In the genomic region with DNA sequence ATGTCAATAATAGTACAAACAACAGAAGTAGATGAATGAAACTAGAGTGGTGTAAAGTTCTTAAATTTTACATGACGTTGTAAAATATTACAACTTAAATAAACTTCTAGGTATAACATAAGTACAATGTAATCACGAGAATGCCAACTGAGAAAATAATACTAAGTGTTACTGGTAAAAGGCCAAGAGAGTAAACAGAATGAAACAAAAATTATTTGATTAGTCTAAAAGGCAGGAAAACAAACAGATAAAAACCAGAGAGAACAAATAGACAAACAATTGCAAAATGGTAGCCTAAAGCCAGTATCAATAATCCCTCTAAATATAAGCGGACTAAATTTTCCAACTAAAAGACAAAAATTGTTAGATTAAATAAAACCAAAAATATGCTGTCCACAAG, we compare ENCODE assay signal across 28 cellular contexts.
"Had no signal": no experiment of that assay in that cellular context is flagged by ENCODE, and none has a peak within 500 bp of the region (broad histone marks: within the 10 kb centered on the region; RNA-seq: fewer than 3 reads in every experiment).

No MANE protein-coding gene starts in this region.

- H3K36me3 ChIP-seq: colonic mucosa had no signal

- DNase-seq: activated CD4-positive, alpha-beta memory T cell treated with anti-CD3 and anti-CD28 coated beads, Interleukin-2, amount 10 ng/mL, durations not matched to agents 7 days and 5 days; activated CD4-positive, alpha-beta T cell treated with anti-CD3 and anti-CD28 coated beads for 4 hours; activated CD4-positive, alpha-beta T cell treated with anti-CD3 and anti-CD28 coated beads, Interleukin-2, amount 10 ng/mL, durations not matched to agents 7 days and 5 days; activated CD4-positive, alpha-beta T cell treated with anti-CD3 and anti-CD28 coated beads, Interleukin-2, amount 50 U/mL, for 4 hours; activated CD4-positive, CD25-positive, alpha-beta regulatory T cell; activated CD4-positive, CD25-positive, alpha-beta regulatory T cell treated with anti-CD3 and anti-CD28 coated beads, Interleukin-2, amount 50 U/mL, for 72 hours; activated effector memory CD4-positive, alpha-beta T cell treated with Interleukin-2 at 50 U/mL for 16 hours; activated gamma-delta T cell treated with Interleukin-2 at 50 U/mL for 16 hours; activated naive CD4-positive, alpha-beta T cell treated with anti-CD3 and anti-CD28 coated beads for 36 hours; activated naive CD8-positive, alpha-beta T cell treated with anti-CD3 and anti-CD28 coated beads, Interleukin-2, amount 10 ng/mL, durations not matched to agents 7 days and 5 days; activated T-cell treated with anti-CD3 and anti-CD28 coated beads, Interleukin-2, amount 50 U/mL, for 4 hours; amygdala; aorta; body of pancreas; caudate nucleus; colonic mucosa; effector CD8-positive, alpha-beta T cell; foreskin keratinocyte; heart right ventricle; hippocampal formation; T-helper 1 cell; T-helper 17 cell; T1000 had no signal

- H3K27ac Mint-ChIP-seq: activated CD4-positive, alpha-beta memory T cell treated with anti-CD3 and anti-CD28 coated beads, Interleukin-2, amount 10 ng/mL, durations not matched to agents 7 days and 5 days; activated CD4-positive, alpha-beta T cell treated with anti-CD3 and anti-CD28 coated beads, Interleukin-2, amount 10 ng/mL, durations not matched to agents 7 days and 5 days; activated naive CD4-positive, alpha-beta T cell treated with anti-CD3 and anti-CD28 coated beads for 36 hours; activated naive CD4-positive, alpha-beta T cell treated with anti-CD3 and anti-CD28 coated beads, Interleukin-2, amount 50 U/mL, for 24 hours; activated naive CD8-positive, alpha-beta T cell treated with anti-CD3 and anti-CD28 coated beads, Interleukin-2, amount 10 ng/mL, durations not matched to agents 7 days and 5 days; activated T-helper 17 cell treated with anti-CD3 and anti-CD28 coated beads, Interleukin-2, amount 50 U/mL, for 72 hours; T-helper 17 cell; T-helper 2 cell treated with Interferon-gamma antibody and Interleukin-4, amounts not matched to agents 5 μg/mL and 100 μg/mL, for 36 hours had no signal

- H3K27me3 ChIP-seq: body of pancreas, colonic mucosa, esophagus muscularis mucosa, foreskin keratinocyte, gastroesophageal sphincter, heart right ventricle had no signal

- H3K9me3 ChIP-seq: colonic mucosa had no signal

- H3K4me3 Mint-ChIP-seq: activated CD4-positive, alpha-beta memory T cell treated with anti-CD3 and anti-CD28 coated beads, Interleukin-2, amount 10 ng/mL, durations not matched to agents 7 days and 5 days; activated CD4-positive, alpha-beta T cell treated with anti-CD3 and anti-CD28 coated beads, Interleukin-2, amount 10 ng/mL, durations not matched to agents 7 days and 5 days; activated naive CD4-positive, alpha-beta T cell treated with anti-CD3 and anti-CD28 coated beads for 36 hours; activated naive CD4-positive, alpha-beta T cell treated with anti-CD3 and anti-CD28 coated beads, Interleukin-2, amount 50 U/mL, for 24 hours; activated naive CD8-positive, alpha-beta T cell treated with anti-CD3 and anti-CD28 coated beads, Interleukin-2, amount 10 ng/mL, durations not matched to agents 7 days and 5 days; activated T-cell treated with anti-CD3 and anti-CD28 coated beads, Interleukin-2, amount 50 U/mL, for 4 hours; activated T-helper 17 cell treated with anti-CD3 and anti-CD28 coated beads, Interleukin-2, amount 50 U/mL, for 72 hours; T-helper 17 cell; T-helper 2 cell treated with Interferon-gamma antibody and Interleukin-4, amounts not matched to agents 5 μg/mL and 100 μg/mL, for 36 hours had no signal

- H3K27ac ChIP-seq: body of pancreas, colonic mucosa, esophagus muscularis mucosa, foreskin keratinocyte, gastroesophageal sphincter, heart right ventricle had no signal

- ATAC-seq: activated T-cell treated with anti-CD3 and anti-CD28 coated beads, Interleukin-2, amount 50 U/mL, for 4 hours; activated T-helper 17 cell treated with anti-CD3 and anti-CD28 coated beads, Interleukin-2, amount 50 U/mL, for 72 hours; body of pancreas; foreskin keratinocyte; gastroesophageal sphincter; heart right ventricle; T-helper 17 cell had no signal

- H3K4me1 ChIP-seq: body of pancreas, colonic mucosa, foreskin keratinocyte, gastroesophageal sphincter had no signal

- H3K4me1 Mint-ChIP-seq: activated CD4-positive, alpha-beta memory T cell treated with anti-CD3 and anti-CD28 coated beads, Interleukin-2, amount 10 ng/mL, durations not matched to agents 7 days and 5 days; activated CD4-positive, alpha-beta T cell treated with anti-CD3 and anti-CD28 coated beads, Interleukin-2, amount 10 ng/mL, durations not matched to agents 7 days and 5 days; activated naive CD8-positive, alpha-beta T cell treated with anti-CD3 and anti-CD28 coated beads, Interleukin-2, amount 10 ng/mL, durations not matched to agents 7 days and 5 days; T-helper 17 cell had no signal

- H3K4me3 ChIP-seq: body of pancreas, colonic mucosa, esophagus muscularis mucosa, gastroesophageal sphincter, heart right ventricle had no signal

- H3K27me3 Mint-ChIP-seq: activated CD4-positive, alpha-beta memory T cell treated with anti-CD3 and anti-CD28 coated beads, Interleukin-2, amount 10 ng/mL, durations not matched to agents 7 days and 5 days; activated CD4-positive, alpha-beta T cell treated with anti-CD3 and anti-CD28 coated beads, Interleukin-2, amount 10 ng/mL, durations not matched to agents 7 days and 5 days; activated naive CD4-positive, alpha-beta T cell treated with anti-CD3 and anti-CD28 coated beads, Interleukin-2, amount 50 U/mL, for 24 hours; activated naive CD8-positive, alpha-beta T cell treated with anti-CD3 and anti-CD28 coated beads, Interleukin-2, amount 10 ng/mL, durations not matched to agents 7 days and 5 days; activated T-helper 17 cell treated with anti-CD3 and anti-CD28 coated beads, Interleukin-2, amount 50 U/mL, for 72 hours; T-helper 17 cell had no signal
